ENCODE assay signal across 1 cellular context in genomic region chr3:52829906-52830463, GRCh38.
TF ChIP-seq lines count a peak whose summit lies in the region.

No MANE protein-coding gene starts in this region.

TF ChIP-seq in HepG2, 621 proteins besides CTCF, POLR2A, EP300 and RAD21:
- no peak for TF ChIP-seq POLR2AphosphoS5 (IDR thresholded peaks at IDR 0.05; ENCODE audit: low read depth, low read length)
- TF ChIP-seq MAFK (conservative IDR thresholded peaks at IDR 0.05 in 1 of 2, IDR thresholded peaks at IDR 0.05 in 1 of 2; ENCODE audit: low read length in 2 of 2) = peak; percentile 76 to 78
- TF ChIP-seq ZNF800 (CRISPR knock-in tag; IDR thresholded peaks at IDR 0.05) = 0 out of 2 replicates have a peak, but pooled peaks have one; percentile 25
- peak; percentile 74; the same call in 1 of the 2 replicates for TF ChIP-seq ZSCAN22 (CRISPR knock-in tag; IDR thresholded peaks at IDR 0.05)
- peak; percentile 59 for TF ChIP-seq MAFF (IDR thresholded peaks at IDR 0.05; ENCODE audit: low read depth, low read length)
- no peak for TF ChIP-seq MXI1 (IDR thresholded peaks at IDR 0.05; ENCODE audit: borderline replicate concordance, low read depth, low read length)
- TF ChIP-seq, protein P1, sequence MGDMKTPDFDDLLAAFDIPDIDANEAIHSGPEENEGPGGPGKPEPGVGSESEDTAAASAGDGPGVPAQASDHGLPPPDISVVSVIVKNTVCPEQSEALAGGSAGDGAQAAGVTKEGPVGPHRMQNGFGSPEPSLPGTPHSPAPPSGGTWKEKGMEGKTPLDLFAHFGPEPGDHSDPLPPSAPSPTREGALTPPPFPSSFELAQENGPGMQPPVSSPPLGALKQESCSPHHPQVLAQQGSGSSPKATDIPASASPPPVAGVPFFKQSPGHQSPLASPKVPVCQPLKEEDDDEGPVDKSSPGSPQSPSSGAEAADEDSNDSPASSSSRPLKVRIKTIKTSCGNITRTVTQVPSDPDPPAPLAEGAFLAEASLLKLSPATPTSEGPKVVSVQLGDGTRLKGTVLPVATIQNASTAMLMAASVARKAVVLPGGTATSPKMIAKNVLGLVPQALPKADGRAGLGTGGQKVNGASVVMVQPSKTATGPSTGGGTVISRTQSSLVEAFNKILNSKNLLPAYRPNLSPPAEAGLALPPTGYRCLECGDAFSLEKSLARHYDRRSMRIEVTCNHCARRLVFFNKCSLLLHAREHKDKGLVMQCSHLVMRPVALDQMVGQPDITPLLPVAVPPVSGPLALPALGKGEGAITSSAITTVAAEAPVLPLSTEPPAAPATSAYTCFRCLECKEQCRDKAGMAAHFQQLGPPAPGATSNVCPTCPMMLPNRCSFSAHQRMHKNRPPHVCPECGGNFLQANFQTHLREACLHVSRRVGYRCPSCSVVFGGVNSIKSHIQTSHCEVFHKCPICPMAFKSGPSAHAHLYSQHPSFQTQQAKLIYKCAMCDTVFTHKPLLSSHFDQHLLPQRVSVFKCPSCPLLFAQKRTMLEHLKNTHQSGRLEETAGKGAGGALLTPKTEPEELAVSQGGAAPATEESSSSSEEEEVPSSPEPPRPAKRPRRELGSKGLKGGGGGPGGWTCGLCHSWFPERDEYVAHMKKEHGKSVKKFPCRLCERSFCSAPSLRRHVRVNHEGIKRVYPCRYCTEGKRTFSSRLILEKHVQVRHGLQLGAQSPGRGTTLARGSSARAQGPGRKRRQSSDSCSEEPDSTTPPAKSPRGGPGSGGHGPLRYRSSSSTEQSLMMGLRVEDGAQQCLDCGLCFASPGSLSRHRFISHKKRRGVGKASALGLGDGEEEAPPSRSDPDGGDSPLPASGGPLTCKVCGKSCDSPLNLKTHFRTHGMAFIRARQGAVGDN (CRISPR knock-in tag; IDR thresholded peaks at IDR 0.05) = peak; percentile 45; the same call in 1 of the 2 replicates
- TF ChIP-seq ZNF121 (CRISPR knock-in tag; IDR thresholded peaks at IDR 0.05) = no peak
